In the genomic region with DNA sequence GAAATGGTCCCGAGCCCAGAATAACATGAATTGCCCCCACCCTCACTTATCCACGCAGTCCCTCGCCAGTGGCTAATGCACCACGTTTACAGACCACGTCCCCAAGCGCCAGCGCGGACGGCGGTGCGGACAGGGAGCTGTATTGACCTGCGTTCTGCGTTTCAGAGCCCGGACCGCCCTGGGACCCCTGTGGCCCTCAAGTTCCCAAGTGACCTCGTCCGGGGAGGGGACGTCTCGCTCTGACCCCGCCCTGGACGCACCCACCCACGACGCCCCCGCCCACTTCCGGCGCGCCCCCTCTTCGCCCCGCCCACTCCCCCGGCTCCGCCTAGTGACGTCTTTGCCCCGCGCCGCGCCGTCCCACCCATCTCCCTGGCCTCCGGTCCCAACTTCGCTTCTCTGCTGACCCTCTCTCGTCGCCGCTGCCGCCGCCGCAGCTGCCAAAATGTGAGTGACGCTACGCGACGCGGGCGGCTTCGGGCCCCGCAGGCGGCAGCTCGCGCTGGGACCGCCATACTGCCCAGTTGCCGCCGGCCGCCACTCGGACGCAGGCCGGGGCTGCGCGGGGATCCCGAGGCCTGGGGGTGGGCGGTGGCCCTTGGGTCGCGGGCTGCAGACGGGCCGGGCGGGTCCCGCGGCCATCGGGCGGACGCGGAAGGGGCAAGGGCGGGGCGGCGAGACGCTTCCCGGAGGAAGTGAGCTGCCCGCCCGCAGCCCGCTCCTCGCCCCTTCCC, we compare ENCODE assay signal across 2 cellular contexts.
A peak's percentile ranks its signal among the peaks of the same experiment; 100 is the strongest.
TF ChIP-seq lines count a peak whose summit lies in the region.

VAMP3 (plus strand) TSS at position 358 of the 734 bp plus-strand sequence; CDS start at position 446, 88 bp downstream.

TF ChIP-seq in A549, 52 proteins besides CTCF, POLR2A, EP300 and RAD21 (continued from another document):
- TF ChIP-seq REST (IDR thresholded peaks at IDR 0.05), result no peak

TF ChIP-seq in liver, 16 proteins besides CTCF, POLR2A, EP300 and RAD21 (continued from another document):
- TF ChIP-seq, protein P1, sequence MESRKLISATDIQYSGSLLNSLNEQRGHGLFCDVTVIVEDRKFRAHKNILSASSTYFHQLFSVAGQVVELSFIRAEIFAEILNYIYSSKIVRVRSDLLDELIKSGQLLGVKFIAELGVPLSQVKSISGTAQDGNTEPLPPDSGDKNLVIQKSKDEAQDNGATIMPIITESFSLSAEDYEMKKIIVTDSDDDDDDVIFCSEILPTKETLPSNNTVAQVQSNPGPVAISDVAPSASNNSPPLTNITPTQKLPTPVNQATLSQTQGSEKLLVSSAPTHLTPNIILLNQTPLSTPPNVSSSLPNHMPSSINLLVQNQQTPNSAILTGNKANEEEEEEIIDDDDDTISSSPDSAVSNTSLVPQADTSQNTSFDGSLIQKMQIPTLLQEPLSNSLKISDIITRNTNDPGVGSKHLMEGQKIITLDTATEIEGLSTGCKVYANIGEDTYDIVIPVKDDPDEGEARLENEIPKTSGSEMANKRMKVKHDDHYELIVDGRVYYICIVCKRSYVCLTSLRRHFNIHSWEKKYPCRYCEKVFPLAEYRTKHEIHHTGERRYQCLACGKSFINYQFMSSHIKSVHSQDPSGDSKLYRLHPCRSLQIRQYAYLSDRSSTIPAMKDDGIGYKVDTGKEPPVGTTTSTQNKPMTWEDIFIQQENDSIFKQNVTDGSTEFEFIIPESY (IDR thresholded peaks at IDR 0.05), result no peak
- TF ChIP-seq TAF1 (conservative IDR thresholded peaks at IDR 0.05) (no peak), NR2F2 (IDR thresholded peaks at IDR 0.05) (peak; percentile 52), JUND (IDR thresholded peaks at IDR 0.05) (no peak), MAX (IDR thresholded peaks at IDR 0.05) (no peak)
